Comparison of ENCODE assay signal across 8 cellular contexts in the genomic region with DNA sequence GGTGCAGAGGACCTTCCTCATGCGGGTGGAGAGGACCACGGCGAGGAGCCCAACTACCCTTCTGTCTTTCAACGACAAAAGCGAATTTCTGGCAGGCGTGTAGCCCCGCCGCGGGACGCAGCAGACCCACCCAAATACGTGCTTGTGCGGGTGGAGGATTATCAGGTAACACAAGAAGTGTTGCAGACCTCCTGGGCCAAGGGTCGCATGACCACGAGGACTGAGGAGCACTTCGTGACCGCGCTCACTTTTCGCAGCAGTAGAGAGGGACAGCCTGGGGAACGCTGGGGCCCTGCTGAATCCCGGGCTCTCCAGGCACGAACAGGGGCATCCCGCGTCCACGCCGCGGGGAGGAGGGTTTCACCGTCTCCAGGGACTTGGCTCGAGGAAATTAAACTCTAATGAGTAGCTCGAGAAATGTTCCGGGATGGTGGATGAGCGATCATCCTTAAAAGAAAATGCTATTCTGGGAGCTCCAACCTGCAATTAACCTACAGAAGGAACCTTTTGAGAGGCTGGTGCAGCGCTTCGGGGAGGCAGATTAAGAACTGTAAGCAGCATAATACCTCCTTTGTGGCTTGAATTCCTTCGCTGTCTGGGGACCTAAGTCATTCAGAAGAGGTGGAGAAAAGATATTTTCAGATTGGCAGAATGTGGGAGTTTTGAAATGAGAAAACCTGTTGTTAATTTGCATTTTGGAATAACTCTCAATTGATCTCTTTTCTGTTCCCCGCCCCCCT. TPM values are rescaled to one million over a fixed set of nuclear protein-coding genes. Genes with fewer than 3 reads are reported as not detected.
DNase-seq lines count a peak whose midpoint lies in the region; ATAC-seq, FAIRE-seq and TF ChIP-seq lines count a peak whose summit lies in the region.

No MANE protein-coding gene starts in this region.

- no peak overlapping the region for H3K27ac Mint-ChIP-seq in activated T-helper 2 cell treated with anti-CD3 and anti-CD28 coated beads, Interferon-gamma antibody, Interleukin-2, Interleukin-4, amounts not matched to agents 10 μg/mL and 5 μg/mL and 100 μg/mL, durations not matched to agents 14 hours and 24 hours and 36 hours

- TF ChIP-seq CTCF in right atrium auricular region (IDR thresholded peaks at IDR 0.05), result no peak
- no peak for TF ChIP-seq CTCF in sigmoid colon (IDR thresholded peaks at IDR 0.05)

- H3K27ac ChIP-seq in HUES6 (ENCODE audit: low read depth, low read length) (no peak overlapping the region), right atrium auricular region (no peak overlapping the region), sigmoid colon (no peak overlapping the region)

- H3K9me3 ChIP-seq in HUES6 (ENCODE audit: control insufficient read depth, insufficient read depth, low read depth, low read length) (no peaks in the 10 kb centered on the region), right atrium auricular region (no peaks in the 10 kb centered on the region), sigmoid colon (no peaks in the 10 kb centered on the region)

- peaks cover 89% of the 10 kb centered on the region for H3K27me3 ChIP-seq in HUES6 (ENCODE audit: control insufficient read depth, insufficient read depth, low read length)
- peaks cover 7 to 8% of the 10 kb centered on the region in 2 donors for H3K27me3 ChIP-seq in right atrium auricular region
- H3K27me3 ChIP-seq in sigmoid colon, result peaks cover 8 to 35% (median 10%) of the 10 kb centered on the region in 3 donors

- no peak for FAIRE-seq in GM12892 (lab: Jason Lieb, UNC)

- no peaks in the 10 kb centered on the region for H3K9me3 Mint-ChIP-seq in activated T-helper 2 cell treated with anti-CD3 and anti-CD28 coated beads, Interferon-gamma antibody, Interleukin-2, Interleukin-4, amounts not matched to agents 10 μg/mL and 5 μg/mL and 100 μg/mL, durations not matched to agents 14 hours and 24 hours and 36 hours

- peaks cover 37% of the 10 kb centered on the region for H3K27me3 Mint-ChIP-seq in activated T-helper 2 cell treated with anti-CD3 and anti-CD28 coated beads, Interferon-gamma antibody, Interleukin-2, Interleukin-4, amounts not matched to agents 10 μg/mL and 5 μg/mL and 100 μg/mL, durations not matched to agents 14 hours and 24 hours and 36 hours (ENCODE audit: low read depth)

- H3K4me1 ChIP-seq in HUES6 (ENCODE audit: control insufficient read depth, insufficient read depth, low read length) (peaks cover 26% of the 10 kb centered on the region), right atrium auricular region (peaks cover 0 to 10% of the 10 kb centered on the region in 2 donors), sigmoid colon (peaks cover 0 to 18% (median 17%) of the 10 kb centered on the region in 4 donors)

- intact Hi-C loops in activated T-helper 2 cell treated with anti-CD3 and anti-CD28 coated beads, Interferon-gamma antibody, Interleukin-2, Interleukin-4, amounts not matched to agents 10 μg/mL and 5 μg/mL and 100 μg/mL, durations not matched to agents 14 hours and 24 hours and 36 hours (cut with micrococcal nuclease), result loop anchor here (5.0 kb wide), 1 partner anchor 89 kb away; a partner anchor contains a TSS
- intact Hi-C loops in sigmoid colon (cut with DNase I), result no loop called here

- TF ChIP-seq POLR2A in GM12892 (IDR thresholded peaks at IDR 0.05; ENCODE audit: low read depth, low read length) (no peak), sigmoid colon (IDR thresholded peaks at IDR 0.05) (no peak)

- WGBS in sigmoid colon, 2 donors, result 2% methylated on average over 35 of the region's 35 CpGs

- no peaks in the 10 kb centered on the region for H3K36me3 Mint-ChIP-seq in activated T-helper 2 cell treated with anti-CD3 and anti-CD28 coated beads, Interferon-gamma antibody, Interleukin-2, Interleukin-4, amounts not matched to agents 10 μg/mL and 5 μg/mL and 100 μg/mL, durations not matched to agents 14 hours and 24 hours and 36 hours (ENCODE audit: low read depth)

- peak; percentile 41 for ATAC-seq in GM21576 (IDR thresholded peaks at IDR 0.05; ENCODE audit: unreplicated experiment)

- H3K4me3 ChIP-seq in HUES6 (ENCODE audit: low read depth, low read length) (peak overlapping the region; percentile 70), right atrium auricular region (peak overlapping the region; percentile 2 to 45), sigmoid colon (peak overlapping the region in 3 of 4 donors; percentile 27 to 44 (median 42))

- H3K4me1 Mint-ChIP-seq in activated T-helper 2 cell treated with anti-CD3 and anti-CD28 coated beads, Interferon-gamma antibody, Interleukin-2, Interleukin-4, amounts not matched to agents 10 μg/mL and 5 μg/mL and 100 μg/mL, durations not matched to agents 14 hours and 24 hours and 36 hours (ENCODE audit: low read depth), result peaks cover 14% of the 10 kb centered on the region

- H3K36me3 ChIP-seq in HUES6 (ENCODE audit: control insufficient read depth, insufficient read depth, low read length) (no peaks in the 10 kb centered on the region), right atrium auricular region (no peaks in the 10 kb centered on the region), sigmoid colon (no peaks in the 10 kb centered on the region)

- peak overlapping the region; percentile 75 for H3K4me3 Mint-ChIP-seq in activated T-helper 2 cell treated with anti-CD3 and anti-CD28 coated beads, Interferon-gamma antibody, Interleukin-2, Interleukin-4, amounts not matched to agents 10 μg/mL and 5 μg/mL and 100 μg/mL, durations not matched to agents 14 hours and 24 hours and 36 hours (ENCODE audit: low read depth)

- DNase-seq in GM12892 (ENCODE audit: insufficient read length) (peak; percentile 8), right atrium auricular region (ENCODE audit: low spot score) (no peak), sigmoid colon (no peak), A172 (ENCODE audit: low spot score) (no peak), germinal center (ENCODE audit: low spot score) (no peak)
- no peak for DNase-seq in activated T-helper 2 cell treated with anti-CD3 and anti-CD28 coated beads, Interferon-gamma antibody, Interleukin-2, Interleukin-4, amounts not matched to agents 10 μg/mL and 5 μg/mL and 100 μg/mL, durations not matched to agents 14 hours and 24 hours and 36 hours (ENCODE audit: low spot score)

- H3K9ac ChIP-seq in HUES6 (ENCODE audit: low read length), result peak overlapping the region; percentile 44

- no peak for TF ChIP-seq EP300 in sigmoid colon (IDR thresholded peaks at IDR 0.05)

RNA-seq across cellular contexts. Expression of a gene that starts 0.8 kb away (rescaled TPM):
- polyA plus RNA-seq in GM12892 (2012; ENCODE audit: missing spikeins), result not detected
- total RNA-seq in activated T-helper 2 cell treated with anti-CD3 and anti-CD28 coated beads, Interferon-gamma antibody, Interleukin-2, Interleukin-4, amounts not matched to agents 10 μg/mL and 5 μg/mL and 100 μg/mL, durations not matched to agents 14 hours and 24 hours and 36 hours, result not detected in 2 replicates
- total RNA-seq in right atrium auricular region (under 1 TPM in 1 of 2 donors, not detected in 1; 0.75 TPM), sigmoid colon (1 to 10 TPM; 1.4 to 6.9 (median 3.8) TPM)
- polyA plus RNA-seq in sigmoid colon, result 1 to 10 TPM; 1.8 to 3.9 (median 3.4) TPM
- 21.5 and 33.9 TPM in 2 replicates for total RNA-seq in A172 (2014; rRNA removed; shearing (Covaris generic))

RNA-seq across cellular contexts. Expression of a gene that starts 51.6 kb away (rescaled TPM):
- not detected for polyA plus RNA-seq in GM12892 (2012; ENCODE audit: missing spikeins)
- not detected in 2 replicates for total RNA-seq in activated T-helper 2 cell treated with anti-CD3 and anti-CD28 coated beads, Interferon-gamma antibody, Interleukin-2, Interleukin-4, amounts not matched to agents 10 μg/mL and 5 μg/mL and 100 μg/mL, durations not matched to agents 14 hours and 24 hours and 36 hours
- not detected for total RNA-seq in right atrium auricular region
- total RNA-seq in sigmoid colon, result not detected
- polyA plus RNA-seq in sigmoid colon, result 1 to 10 TPM in 1 of 3 donors, not detected in 2; 1.8 TPM
- not detected in 2 replicates for total RNA-seq in A172 (2014; rRNA removed; shearing (Covaris generic))
